19 cellular contexts compared by ENCODE assay signal in the genomic region with DNA sequence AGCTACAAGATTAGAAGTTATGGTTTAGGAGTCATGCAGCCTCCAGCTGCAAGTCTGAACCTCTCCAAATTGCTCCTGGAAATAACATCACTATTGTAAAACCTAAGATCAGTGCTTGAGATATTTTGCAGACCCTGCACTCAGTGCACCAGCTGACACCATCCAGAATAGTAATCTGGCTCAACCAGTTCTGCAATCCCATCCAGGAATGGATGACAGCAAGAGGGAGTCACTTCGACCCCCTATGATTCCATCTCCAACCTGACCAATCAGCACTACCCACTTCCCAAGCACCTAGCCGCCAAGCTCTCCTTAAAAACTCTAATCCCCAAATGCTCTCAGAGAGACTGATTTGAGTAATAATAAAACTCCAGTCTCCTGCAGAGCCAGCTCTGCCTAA. TPM values are rescaled to one million over a fixed set of nuclear protein-coding genes. Genes with fewer than 3 reads are reported as not detected.
"Had no signal": no experiment of that assay in that cellular context is flagged by ENCODE, and none has a peak within 500 bp of the region (broad histone marks: within the 10 kb centered on the region; RNA-seq: fewer than 3 reads in every experiment).

No MANE protein-coding gene starts in this region.

- ATAC-seq: gastroesophageal sphincter, left lung, lower lobe of right lung, natural killer cell, pancreas, right cardiac atrium had no signal

- H3K27ac Mint-ChIP-seq: mesothelial cell of epicardium, natural killer cell, neural progenitor cell, progenitor cell of endocrine pancreas had no signal

- H3K27me3 Mint-ChIP-seq: memory B cell, progenitor cell of endocrine pancreas had no signal

- H3K36me3 ChIP-seq: esophagus squamous epithelium, gastroesophageal sphincter, left lung, lower lobe of right lung, neural progenitor cell, pancreas had no signal

- H3K36me3 Mint-ChIP-seq: memory B cell, mesothelial cell of epicardium, natural killer cell, neural progenitor cell had no signal

- H3K9me3 Mint-ChIP-seq: memory B cell, natural killer cell, neural progenitor cell had no signal

- DNase-seq: effector memory CD4-positive, alpha-beta T cell; esophagus squamous epithelium; foreskin fibroblast; left lung; lower lobe of right lung; natural killer cell; nucleus accumbens; pancreas; right cardiac atrium; small intestine; stimulated activated CD4-positive, alpha-beta T cell treated with anti-CD3 and anti-CD28 coated beads, Interleukin-12 subunit alpha, Interleukin-12 subunit beta, amount 100 ng/mL, for 4 hours; stimulated activated naive CD4-positive, alpha-beta T cell treated with Interleukin-2 at 50 U/mL for 16 hours; trophoblast cell had no signal

- H3K27me3 ChIP-seq: esophagus squamous epithelium, gastroesophageal sphincter, left lung, neural progenitor cell, pancreas had no signal

- H3K9me3 ChIP-seq: esophagus squamous epithelium, gastroesophageal sphincter, left lung, lower lobe of right lung, pancreas had no signal

- H3K4me1 ChIP-seq: esophagus squamous epithelium, gastroesophageal sphincter, left lung, lower lobe of right lung, pancreas had no signal

- H3K4me3 ChIP-seq: esophagus squamous epithelium, gastroesophageal sphincter, left lung, lower lobe of right lung, neural progenitor cell, pancreas had no signal

- H3K4me3 Mint-ChIP-seq: memory B cell, mesothelial cell of epicardium, natural killer cell, neural progenitor cell had no signal

RNA-seq across cellular contexts. Expression of a gene that starts 37.9 kb away (rescaled TPM):
- total RNA-seq: epithelial cell of proximal tubule had no signal
